In the genomic region with DNA sequence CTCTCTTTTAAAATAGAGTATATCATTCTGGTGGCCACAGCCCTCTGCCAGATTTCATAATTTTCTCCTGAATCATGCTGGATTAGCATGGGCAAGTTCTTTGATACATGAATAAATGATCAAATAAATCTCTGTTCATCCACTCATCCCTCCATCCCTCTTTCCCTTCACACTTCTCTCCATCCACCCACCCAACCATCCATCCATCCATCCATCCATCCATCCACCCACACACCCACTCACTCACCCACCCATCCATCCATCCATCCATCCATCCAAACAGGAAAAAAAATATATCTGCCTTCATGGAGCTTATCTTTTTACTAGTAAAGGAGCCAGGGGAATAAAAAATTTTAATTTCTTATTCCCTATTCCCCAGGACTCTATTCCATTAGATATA, we compare ENCODE assay signal across 22 cellular contexts. TPM values are rescaled to one million over a fixed set of nuclear protein-coding genes. Genes with fewer than 3 reads are reported as not detected.
DNase-seq lines count a peak whose midpoint lies in the region; ATAC-seq lines count a peak whose summit lies in the region.
"Had no signal": no experiment of that assay in that cellular context is flagged by ENCODE, and none has a peak within 500 bp of the region (broad histone marks: within the 10 kb centered on the region; RNA-seq: fewer than 3 reads in every experiment).

No MANE protein-coding gene starts in this region.

- peak; percentile 9 for DNase-seq in GM23248
- peak; percentile 2 for DNase-seq in LHCN-M2 (ENCODE audit: low read depth)
- DNase-seq in iris pigment epithelial cell (ENCODE audit: low read depth): peak; percentile 15
- no peak for DNase-seq in activated naive CD4-positive, alpha-beta T cell treated with Interleukin-2 at 50 U/mL for 16 hours
- DNase-seq in G401 (ENCODE audit: low spot score): no peak
- DNase-seq: BE2C; C1 segment of cervical spinal cord; CD4-positive, alpha-beta memory T cell; CD4-positive, CD25-positive, alpha-beta regulatory T cell; CD8-positive, alpha-beta memory T cell; COR-L47; DMS 273 treated with DMSO at 0.1 percent for 48 hours; DMS153; DMS53; DMS79; DND-41; EL; GF-D8 had no signal

- H3K79me2 ChIP-seq in GM23248 (ENCODE audit: insufficient read depth): no peaks in the 10 kb centered on the region

- no peak overlapping the region for H2AFZ ChIP-seq in GM23248

- H3K4me2 ChIP-seq in GM23248 (ENCODE audit: unreplicated experiment): no peak overlapping the region
- H3K4me2 ChIP-seq: A549, BLaER1 had no signal

- H3K9me2 ChIP-seq in GM23248 (ENCODE audit: insufficient read depth): no peaks in the 10 kb centered on the region

- H3K27ac ChIP-seq in GM23248: no peak overlapping the region
- H3K27ac ChIP-seq: 22Rv1, A549, BLaER1 had no signal

- no peaks in the 10 kb centered on the region for H3K4me1 ChIP-seq in GM23248 (ENCODE audit: insufficient read depth)
- H3K4me1 ChIP-seq: A549, BE2C had no signal

- H3K9ac ChIP-seq in GM23248: no peak overlapping the region
- H3K9ac ChIP-seq: BLaER1 had no signal

- H3F3A ChIP-seq in GM23248 (ENCODE audit: insufficient read depth): no peaks in the 10 kb centered on the region

- no peaks in the 10 kb centered on the region for H3K36me3 ChIP-seq in GM23248 (ENCODE audit: low read depth)
- H3K36me3 ChIP-seq: BE2C, BLaER1 had no signal

- ATAC-seq in GM18868 (IDR thresholded peaks at IDR 0.05; ENCODE audit: unreplicated experiment): no peak
- ATAC-seq: A549 had no signal

- no peaks in the 10 kb centered on the region for H3K27me3 ChIP-seq in GM23248 (replicated peaks; ENCODE audit: insufficient read depth)
- H3K27me3 ChIP-seq: BE2C, BLaER1 had no signal

- in situ Hi-C loops in GM23248 (cut with MboI): no loop called here
- in situ Hi-C loops in G401 (cut with HindIII; ENCODE audit: low sequenced_read_pairs): no loop called here

- H4K20me1 ChIP-seq in GM23248 (ENCODE audit: insufficient read depth): no peaks in the 10 kb centered on the region
- H4K20me1 ChIP-seq: BLaER1 had no signal

- H3K4me3 ChIP-seq in GM23248: no peak overlapping the region
- H3K4me3 ChIP-seq: A549, BLaER1 had no signal

- H3K9me3 ChIP-seq in GM23248 (ENCODE audit: low read depth): no peaks in the 10 kb centered on the region
- H3K9me3 ChIP-seq: A549, BE2C had no signal

RNA-seq across cellular contexts. Expression of gene URB2, which starts 49.3 kb away (rescaled TPM):
- total RNA-seq in GM23248 (2014; rRNA removed; shearing (Covaris generic)): 6.3 and 7.6 TPM in 2 replicates
- 3.3 and 3.5 TPM in 2 replicates for polyA plus RNA-seq in GM23248 (2016; fragmentation: Nextera tagmentation; extraction: Ambion mirVana)
- 14.1 and 17.2 TPM in 2 replicates for total RNA-seq in LHCN-M2 (2014; rRNA removed)
- polyA plus RNA-seq in LHCN-M2 (2012): 4.2 TPM
- 17.6 and 22.0 TPM in 2 replicates for total RNA-seq in G401 (2014; rRNA removed; shearing (Covaris generic))

RNA-seq across cellular contexts. Expression of gene TAF5L, which starts 49.5 kb away (rescaled TPM):
- 13.2 and 24.2 TPM in 2 replicates for total RNA-seq in GM23248 (2014; rRNA removed; shearing (Covaris generic))
- polyA plus RNA-seq in GM23248 (2016; fragmentation: Nextera tagmentation; extraction: Ambion mirVana): 2.6 and 3.0 TPM in 2 replicates
- total RNA-seq in LHCN-M2 (2014; rRNA removed): 15.0 and 18.6 TPM in 2 replicates
- 9.5 TPM for polyA plus RNA-seq in LHCN-M2 (2012)
- total RNA-seq in G401 (2014; rRNA removed; shearing (Covaris generic)): 15.3 and 23.0 TPM in 2 replicates

Comparison
In these comparisons a context has a peak if more than half of its experiments do, and no peak if none do; other contexts are left out.
1. DNase-seq: peak in GM23248 (single experiment), LHCN-M2 (single experiment) and iris pigment epithelial cell (single experiment); none in activated naive CD4-positive, alpha-beta T cell treated with Interleukin-2 at 50 U/mL for 16 hours (single experiment) and G401 (single experiment).